In genomic region chrX:136635235-136635634, GRCh38 we compare ENCODE assay signal across 13 cellular contexts. TPM values are rescaled to one million over a fixed set of nuclear protein-coding genes. Genes with fewer than 3 reads are reported as not detected.
DNase-seq lines count a peak whose midpoint lies in the region; ATAC-seq, FAIRE-seq and TF ChIP-seq lines count a peak whose summit lies in the region.
"Had no signal": no experiment of that assay in that cellular context is flagged by ENCODE, and none has a peak within 500 bp of the region (broad histone marks: within the 10 kb centered on the region; RNA-seq: fewer than 3 reads in every experiment).

No MANE protein-coding gene starts in this region.

- no peaks in the 10 kb centered on the region for H3K27me3 Mint-ChIP-seq in activated CD4-positive, alpha-beta T cell treated with anti-CD3 and anti-CD28 coated beads, Interleukin-2, amount 10 ng/mL, durations not matched to agents 7 days and 5 days
- H3K27me3 Mint-ChIP-seq in T-cell, result peaks cover 0 to 15% of the 10 kb centered on the region in 2 donors

- H3K4me3 Mint-ChIP-seq in activated CD4-positive, alpha-beta T cell treated with anti-CD3 and anti-CD28 coated beads, Interleukin-2, amount 10 ng/mL, durations not matched to agents 7 days and 5 days, result peak overlapping the region; percentile 69
- H3K4me3 Mint-ChIP-seq in T-cell, result peak overlapping the region; percentile 45 to 72 (median 70)
- peak overlapping the region; percentile 46 for H3K4me3 Mint-ChIP-seq in stimulated activated effector memory CD8-positive, alpha-beta T cell treated with anti-CD3 and anti-CD28 coated beads, Interleukin-12 subunit alpha, Interleukin-12 subunit beta, amount 100 ng/mL, for 72 hours

- H3K9me3 Mint-ChIP-seq in activated CD4-positive, alpha-beta T cell treated with anti-CD3 and anti-CD28 coated beads, Interleukin-2, amount 10 ng/mL, durations not matched to agents 7 days and 5 days, result no peaks in the 10 kb centered on the region
- H3K9me3 Mint-ChIP-seq in T-cell, result no peaks in the 10 kb centered on the region
- no peaks in the 10 kb centered on the region for H3K9me3 Mint-ChIP-seq in stimulated activated effector memory CD8-positive, alpha-beta T cell treated with anti-CD3 and anti-CD28 coated beads, Interleukin-12 subunit alpha, Interleukin-12 subunit beta, amount 100 ng/mL, for 72 hours

- DNase-seq in activated CD4-positive, alpha-beta T cell treated with anti-CD3 and anti-CD28 coated beads, Interleukin-2, amount 10 ng/mL, durations not matched to agents 7 days and 5 days, result peak; percentile 53
- DNase-seq in activated CD4-positive, alpha-beta T cell treated with anti-CD3 and anti-CD28 coated beads, Interleukin-2, amount 50 U/mL, for 4 hours, result no peak
- DNase-seq in T-cell, result no peak
- DNase-seq in stimulated activated effector memory CD8-positive, alpha-beta T cell treated with anti-CD3 and anti-CD28 coated beads, Interleukin-12 subunit alpha, Interleukin-12 subunit beta, amount 100 ng/mL, for 72 hours (ENCODE audit: low spot score in 2 of 2), result peak in 1 of 2 donors; percentile 52
- no peak for DNase-seq in urothelium cell line (ENCODE audit: low spot score)
- DNase-seq in effector CD4-positive, alpha-beta T cell, result no peak
- no peak for DNase-seq in NCI-H1694 (lab: John Stamatoyannopoulos, UW)
- DNase-seq: activated CD4-positive, CD25-positive, alpha-beta regulatory T cell treated with anti-CD3 and anti-CD28 coated beads, Interleukin-2, amount 50 U/mL, for 72 hours; mammary epithelial cell; NCI-H1092; Peyer's patch had no signal

- H3K36me3 Mint-ChIP-seq in activated CD4-positive, alpha-beta T cell treated with anti-CD3 and anti-CD28 coated beads, Interleukin-2, amount 10 ng/mL, durations not matched to agents 7 days and 5 days (ENCODE audit: low read depth), result peaks cover 14% of the 10 kb centered on the region
- no peaks in the 10 kb centered on the region for H3K36me3 Mint-ChIP-seq in T-cell
- peaks cover 22% of the 10 kb centered on the region for H3K36me3 Mint-ChIP-seq in stimulated activated effector memory CD8-positive, alpha-beta T cell treated with anti-CD3 and anti-CD28 coated beads, Interleukin-12 subunit alpha, Interleukin-12 subunit beta, amount 100 ng/mL, for 72 hours

- H3K36me3 ChIP-seq in HEK293 (ENCODE audit: control insufficient read depth in 2 of 2, insufficient read depth in 1 of 2, low read length in 2 of 2), result no peaks in the 10 kb centered on the region
- H3K36me3 ChIP-seq: gastroesophageal sphincter, Peyer's patch had no signal

- ATAC-seq in T-cell (replicated peaks in 1 of 4), result peak; percentile 67 to 76 (median 72)
- ATAC-seq in stimulated activated effector memory CD8-positive, alpha-beta T cell treated with anti-CD3 and anti-CD28 coated beads, Interleukin-12 subunit alpha, Interleukin-12 subunit beta, amount 100 ng/mL, for 72 hours, result peak; percentile 83
- ATAC-seq: gastroesophageal sphincter had no signal

- FAIRE-seq in urothelium cell line (lab: Jason Lieb, UNC), result no peak

- H3K4me1 Mint-ChIP-seq in activated CD4-positive, alpha-beta T cell treated with anti-CD3 and anti-CD28 coated beads, Interleukin-2, amount 10 ng/mL, durations not matched to agents 7 days and 5 days, result peaks cover 88% of the 10 kb centered on the region
- peaks cover 83 to 87% (median 85%) of the 10 kb centered on the region in 3 donors for H3K4me1 Mint-ChIP-seq in T-cell
- H3K4me1 Mint-ChIP-seq in stimulated activated effector memory CD8-positive, alpha-beta T cell treated with anti-CD3 and anti-CD28 coated beads, Interleukin-12 subunit alpha, Interleukin-12 subunit beta, amount 100 ng/mL, for 72 hours, result peaks cover 64% of the 10 kb centered on the region

- H3K4me1 ChIP-seq in HEK293 (ENCODE audit: control insufficient read depth, insufficient read depth, low read length), result no peaks in the 10 kb centered on the region
- H3K4me1 ChIP-seq: gastroesophageal sphincter, Peyer's patch had no signal

- H3K27ac Mint-ChIP-seq in activated CD4-positive, alpha-beta T cell treated with anti-CD3 and anti-CD28 coated beads, Interleukin-2, amount 10 ng/mL, durations not matched to agents 7 days and 5 days, result peak overlapping the region; percentile 83
- peak overlapping the region; percentile 93 to 96 for H3K27ac Mint-ChIP-seq in T-cell
- peak overlapping the region; percentile 55 for H3K27ac Mint-ChIP-seq in stimulated activated effector memory CD8-positive, alpha-beta T cell treated with anti-CD3 and anti-CD28 coated beads, Interleukin-12 subunit alpha, Interleukin-12 subunit beta, amount 100 ng/mL, for 72 hours

- TF ChIP-seq CTCF in HEK293 (tag by site-specific recombination; IDR thresholded peaks at IDR 0.05), result no peak

- POLR2A ChIA-PET in activated CD4-positive, alpha-beta T cell treated with anti-CD3 and anti-CD28 coated beads, Interleukin-2, amount 10 ng/mL, durations not matched to agents 7 days and 5 days (lab: Charles Lee), result interaction anchor here (1.0 to 1.1 kb wide), 2 partner anchors 15 to 18 kb away, joined by 4 read pairs; no protein-coding TSS in a partner anchor
- POLR2A ChIA-PET in HEK293 (lab: Yijun Ruan, JAX) (no interaction called here), T-cell (lab: Charles Lee) (interaction anchor here (0.6 to 1.7 kb wide), 4 partner anchors 9 to 634 kb away, joined by 3 to 28 read pairs (median 6); no protein-coding TSS in a partner anchor)

- H3K4me3 ChIP-seq in HEK293 (ENCODE audit: low read depth, low read length), result no peak overlapping the region
- H3K4me3 ChIP-seq: gastroesophageal sphincter, Peyer's patch had no signal

- CTCF ChIA-PET in activated CD4-positive, alpha-beta T cell treated with anti-CD3 and anti-CD28 coated beads, Interleukin-2, amount 10 ng/mL, durations not matched to agents 7 days and 5 days (lab: Charles Lee), result interaction anchor here (0.7 to 1.5 kb wide), 6 partner anchors 9 to 23 kb away, joined by 3 to 6 read pairs (median 4); no protein-coding TSS in a partner anchor
- CTCF ChIA-PET in HEK293 (lab: Yijun Ruan, JAX), result interaction anchor here (0.7 to 1.0 kb wide), 2 partner anchors 55 to 71 kb away, joined by 3 read pairs; no protein-coding TSS in a partner anchor
- CTCF ChIA-PET in T-cell (lab: Charles Lee), result interaction anchor here (0.6 to 1.5 kb wide), 10 partner anchors 9 to 318 kb away, joined by 3 to 5 read pairs (median 4); no protein-coding TSS in a partner anchor

- no peaks in the 10 kb centered on the region for H3K9me3 ChIP-seq in HEK293 (ENCODE audit: control insufficient read depth, insufficient read depth, low read depth, low read length)
- H3K9me3 ChIP-seq: gastroesophageal sphincter, Peyer's patch had no signal

- no peak overlapping the region for H3K27ac ChIP-seq in HEK293 (ENCODE audit: extremely low read depth, low read depth, low read length)
- H3K27ac ChIP-seq: gastroesophageal sphincter had no signal

TF ChIP-seq in HEK293, 187 proteins besides CTCF, POLR2A, EP300 and RAD21:
- TF ChIP-seq ZNF221 (tag by site-specific recombination; IDR thresholded peaks at IDR 0.05; ENCODE audit: borderline replicate concordance), result no peak
- 0 out of 2 replicates have a peak, but pooled peaks have one; percentile 21 for TF ChIP-seq ELK4 (IDR thresholded peaks at IDR 0.05; ENCODE audit: borderline replicate concordance, low read depth, low read length)

RNA-seq across cellular contexts. Expression of gene CD40LG, which starts 12.7 kb away (rescaled TPM):
- total RNA-seq in activated CD4-positive, alpha-beta T cell treated with anti-CD3 and anti-CD28 coated beads, Interleukin-2, amount 10 ng/mL, durations not matched to agents 7 days and 5 days, result 100 to 1,000 TPM; 114 to 139 TPM
- 10 to 100 TPM; 23.8 to 38.4 (median 37.1) TPM for total RNA-seq in T-cell
- total RNA-seq: mammary epithelial cell had no signal
